In genomic region chr2:198017068-198017467, GRCh38 we compare ENCODE assay signal across 29 cellular contexts.
"Had no signal": no experiment of that assay in that cellular context is flagged by ENCODE, and none has a peak within 500 bp of the region (broad histone marks: within the 10 kb centered on the region; RNA-seq: fewer than 3 reads in every experiment).

No MANE protein-coding gene starts in this region.

- H3K79me2 ChIP-seq: hepatocyte had no signal

- H3K27me3 ChIP-seq: hepatocyte, left lung, neural progenitor cell, neutrophil, right atrium auricular region, right lobe of liver, testis, thyroid gland, transverse colon, upper lobe of left lung, vagina had no signal

- DNase-seq: kidney glomerular epithelial cell; left colon; left lung; lower lobe of right lung; mammary epithelial cell; mesenchymal stem cell; naive thymus-derived CD8-positive, alpha-beta T cell; nephron progenitor cell; occipital lobe; right lobe of liver; stimulated activated CD4-positive, alpha-beta T cell treated with anti-CD3 and anti-CD28 coated beads, Interleukin-1b, Interleukin-23, amount 100 ng/mL, for 48 hours; stimulated activated CD4-positive, alpha-beta T cell treated with anti-CD3 and anti-CD28 coated beads, Interleukin-2, amount 100 ng/mL, for 48 hours; stimulated activated CD4-positive, alpha-beta T cell treated with anti-CD3 and anti-CD28 coated beads, Interleukin-4, amount 100 ng/mL, for 4 hours; stimulated activated CD8-positive, alpha-beta memory T cell treated with anti-CD3 and anti-CD28 coated beads, Interleukin-4, amount 100 ng/mL, for 48 hours; stimulated activated naive CD4-positive, alpha-beta T cell treated with Interleukin-2 at 50 U/mL for 16 hours; stimulated activated naive CD8-positive, alpha-beta T cell treated with anti-CD3 and anti-CD28 coated beads, Interleukin-15, amount 100 ng/mL, for 72 hours; substantia nigra; testis; thyroid gland; transverse colon; upper lobe of left lung had no signal

- H3K9me3 Mint-ChIP-seq: neural progenitor cell had no signal

- H3K27ac Mint-ChIP-seq: nephron progenitor cell; neural progenitor cell; progenitor cell of endocrine pancreas; stimulated activated memory B cell treated with anti-CD40 and anti-IgM and Interleukin-4, amounts not matched to agents 10 μg/mL and 1 μg/mL and 100 μg/mL, for 72 hours; stimulated activated naive CD8-positive, alpha-beta T cell treated with anti-CD3 and anti-CD28 coated beads, Interleukin-15, amount 100 ng/mL, for 72 hours had no signal

- H2AFZ ChIP-seq: hepatocyte, neural progenitor cell had no signal

- H3K9ac ChIP-seq: neural progenitor cell had no signal

- H3K9me3 ChIP-seq: right lobe of liver, testis, thyroid gland had no signal

- H3K27me3 Mint-ChIP-seq: progenitor cell of endocrine pancreas; stimulated activated memory B cell treated with anti-CD40 and anti-IgM and Interleukin-4, amounts not matched to agents 10 μg/mL and 1 μg/mL and 100 μg/mL, for 72 hours; stimulated activated naive CD8-positive, alpha-beta T cell treated with anti-CD3 and anti-CD28 coated beads, Interleukin-15, amount 100 ng/mL, for 72 hours had no signal

- H3K4me3 ChIP-seq: hepatocyte, left lung, lower lobe of right lung, neural progenitor cell, right atrium auricular region, right lobe of liver, smooth muscle cell, testis, thyroid gland, transverse colon, upper lobe of left lung, vagina had no signal

- ATAC-seq: left lung; lower lobe of right lung; naive thymus-derived CD8-positive, alpha-beta T cell; right lobe of liver; stimulated activated memory B cell treated with anti-CD40 and anti-IgM and Interleukin-4, amounts not matched to agents 10 μg/mL and 1 μg/mL and 100 μg/mL, for 72 hours; stimulated activated naive CD8-positive, alpha-beta T cell treated with anti-CD3 and anti-CD28 coated beads, Interleukin-15, amount 100 ng/mL, for 72 hours had no signal

- H3K36me3 ChIP-seq: left lung, lower lobe of right lung, neural progenitor cell, neutrophil, right atrium auricular region, right lobe of liver, thyroid gland, transverse colon, upper lobe of left lung, vagina had no signal

- H3K36me3 Mint-ChIP-seq: neural progenitor cell; stimulated activated memory B cell treated with anti-CD40 and anti-IgM and Interleukin-4, amounts not matched to agents 10 μg/mL and 1 μg/mL and 100 μg/mL, for 72 hours had no signal

- H3K27ac ChIP-seq: hepatocyte, left lung, lower lobe of right lung, neural progenitor cell, neutrophil, right atrium auricular region, right lobe of liver, testis, thyroid gland, transverse colon, upper lobe of left lung, vagina had no signal

- H3K4me3 Mint-ChIP-seq: naive thymus-derived CD8-positive, alpha-beta T cell; nephron progenitor cell; neural progenitor cell; stimulated activated memory B cell treated with anti-CD40 and anti-IgM and Interleukin-4, amounts not matched to agents 10 μg/mL and 1 μg/mL and 100 μg/mL, for 72 hours; stimulated activated naive CD8-positive, alpha-beta T cell treated with anti-CD3 and anti-CD28 coated beads, Interleukin-15, amount 100 ng/mL, for 72 hours had no signal

- H3K4me1 ChIP-seq: left lung, lower lobe of right lung, neural progenitor cell, right atrium auricular region, right lobe of liver, testis, thyroid gland, transverse colon, upper lobe of left lung, vagina had no signal

- H3K4me2 ChIP-seq: hepatocyte, neural progenitor cell, smooth muscle cell had no signal

- H3K4me1 Mint-ChIP-seq: neural progenitor cell; stimulated activated memory B cell treated with anti-CD40 and anti-IgM and Interleukin-4, amounts not matched to agents 10 μg/mL and 1 μg/mL and 100 μg/mL, for 72 hours had no signal
